ENCODE assay signal across 8 cellular contexts in the genomic region with DNA sequence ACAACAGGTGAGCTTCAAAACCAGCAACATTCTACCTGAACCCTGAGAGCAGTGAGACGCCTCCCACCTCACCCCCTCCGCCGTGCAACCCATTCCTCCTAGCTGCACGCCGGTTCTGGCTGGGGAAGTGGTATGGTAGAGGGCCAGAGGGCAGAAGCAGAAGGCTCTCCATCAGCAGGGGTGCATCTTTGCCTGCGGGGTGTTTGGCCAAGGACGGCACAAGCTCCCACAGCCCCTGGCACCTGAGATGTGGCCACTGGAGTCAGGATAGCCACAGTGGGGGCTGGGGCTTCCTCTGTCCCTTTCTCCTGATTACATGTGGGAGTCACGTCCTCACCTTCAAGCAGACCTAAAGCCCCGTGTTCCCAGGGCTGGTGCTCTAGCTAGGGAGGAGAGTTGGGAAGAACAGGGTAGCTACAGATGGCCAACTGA. TPM values are rescaled to one million over a fixed set of nuclear protein-coding genes. Genes with fewer than 3 reads are reported as not detected.
DNase-seq lines count a peak whose midpoint lies in the region; ATAC-seq and TF ChIP-seq lines count a peak whose summit lies in the region.
"Had no signal": no experiment of that assay in that cellular context is flagged by ENCODE, and none has a peak within 500 bp of the region (broad histone marks: within the 10 kb centered on the region; RNA-seq: fewer than 3 reads in every experiment).

No MANE protein-coding gene starts in this region.

- H3F3A ChIP-seq in GM23338 (replicated peaks; ENCODE audit: low read depth): peaks cover 15% of the 10 kb centered on the region

- H3K4me3 ChIP-seq in GM23338 (peak overlapping the region; percentile 100), SJCRH30 (peak overlapping the region; percentile 15), fibroblast of villous mesenchyme (ENCODE audit: low read depth, low read length) (peak overlapping the region; percentile 81), skeletal muscle tissue (ENCODE audit: low read length in 3 of 3) (peak overlapping the region; percentile 81 to 96 (median 94))

- H4K20me1 ChIP-seq in GM23338 (replicated peaks; ENCODE audit: insufficient read depth): no peaks in the 10 kb centered on the region

- H3K27ac ChIP-seq in GM23338 (ENCODE audit: low read depth) (no peak overlapping the region), SJCRH30 (no peak overlapping the region), skeletal muscle tissue (ENCODE audit: low read depth, low read length) (peak overlapping the region; percentile 77)

- H3K36me3 ChIP-seq in GM23338 (ENCODE audit: insufficient read depth) (no peaks in the 10 kb centered on the region), SJCRH30 (no peaks in the 10 kb centered on the region), skeletal muscle tissue (ENCODE audit: control insufficient read depth in 3 of 3, insufficient read depth in 3 of 3, low read length in 3 of 3) (no peaks in the 10 kb centered on the region)

- H3K4me3 Mint-ChIP-seq in GM23338: no peak overlapping the region
- H3K4me3 Mint-ChIP-seq: stimulated activated naive CD8-positive, alpha-beta T cell treated with anti-CD3 and anti-CD28 coated beads, Interleukin-15, Interleukin-2, amounts not matched to agents 100 ng/mL and 50 ng/mL, for 24 hours had no signal

- H2AFZ ChIP-seq in GM23338: no peak overlapping the region

- no peaks in the 10 kb centered on the region; the same call in 2 of the 3 replicates for H3K36me3 Mint-ChIP-seq in GM23338 (ENCODE audit: low read depth)

- no peaks in the 10 kb centered on the region; the same call in 2 of the 3 replicates for H3K9me3 Mint-ChIP-seq in GM23338
- H3K9me3 Mint-ChIP-seq: stimulated activated naive CD8-positive, alpha-beta T cell treated with anti-CD3 and anti-CD28 coated beads, Interleukin-15, Interleukin-2, amounts not matched to agents 100 ng/mL and 50 ng/mL, for 24 hours had no signal

- H3K27me3 ChIP-seq in GM23338 (ENCODE audit: insufficient read depth) (peaks cover 13% of the 10 kb centered on the region), SJCRH30 (no peaks in the 10 kb centered on the region), skeletal muscle tissue (ENCODE audit: control insufficient read depth in 3 of 3, insufficient read depth in 3 of 3, low read length in 3 of 3) (no peaks in the 10 kb centered on the region)

- DNase-seq in GM23338 (ENCODE audit: low spot score): no peak
- DNase-seq in SJCRH30: no peak
- no peak for DNase-seq in fibroblast of villous mesenchyme (ENCODE audit: low read depth)
- no peak for DNase-seq in AML-193 (lab: John Stamatoyannopoulos, UW)

- H3K79me2 ChIP-seq in GM23338 (replicated peaks; ENCODE audit: insufficient read depth): no peaks in the 10 kb centered on the region

- peak overlapping the region; percentile 83 to 89 (median 84) for H3K9ac ChIP-seq in skeletal muscle tissue (ENCODE audit: low read depth in 1 of 3, low read length in 3 of 3)

- ATAC-seq in GM23338: no peak
- no peak for ATAC-seq in GM21717 (IDR thresholded peaks at IDR 0.05; ENCODE audit: unreplicated experiment)
- ATAC-seq in HG02938 (IDR thresholded peaks at IDR 0.05; ENCODE audit: unreplicated experiment): no peak

- peaks cover 11% of the 10 kb centered on the region for H3K4me1 Mint-ChIP-seq in GM23338

- H3K9me3 ChIP-seq in SJCRH30 (replicated peaks): no peaks in the 10 kb centered on the region
- no peaks in the 10 kb centered on the region for H3K9me3 ChIP-seq in skeletal muscle tissue (ENCODE audit: control insufficient read depth in 3 of 3, low read length in 3 of 3)

- H3K27ac Mint-ChIP-seq in GM23338: no peak overlapping the region
- H3K27ac Mint-ChIP-seq: stimulated activated naive CD8-positive, alpha-beta T cell treated with anti-CD3 and anti-CD28 coated beads, Interleukin-15, Interleukin-2, amounts not matched to agents 100 ng/mL and 50 ng/mL, for 24 hours had no signal

- TF ChIP-seq CTCF in GM23338 (conservative IDR thresholded peaks at IDR 0.05; ENCODE audit: low read depth in 2 of 2) (no peak), fibroblast of villous mesenchyme (IDR thresholded peaks at IDR 0.05; ENCODE audit: insufficient read depth, low read depth, low read length) (no peak)

- H3K27me3 Mint-ChIP-seq in GM23338 (ENCODE audit: insufficient read depth, low read depth, poor library complexity): peaks cover 18% of the 10 kb centered on the region
- H3K27me3 Mint-ChIP-seq: stimulated activated naive CD8-positive, alpha-beta T cell treated with anti-CD3 and anti-CD28 coated beads, Interleukin-15, Interleukin-2, amounts not matched to agents 100 ng/mL and 50 ng/mL, for 24 hours had no signal

- H3K4me1 ChIP-seq in GM23338 (ENCODE audit: insufficient read depth): peaks cover 9% of the 10 kb centered on the region
- peaks cover 5% of the 10 kb centered on the region; the same call in 1 of the 2 replicates for H3K4me1 ChIP-seq in SJCRH30
- H3K4me1 ChIP-seq in skeletal muscle tissue (ENCODE audit: control insufficient read depth in 3 of 3, insufficient read depth in 3 of 3, low read length in 3 of 3): peaks cover 47 to 51% (median 49%) of the 10 kb centered on the region in 3 donors

- peak overlapping the region; percentile 35 for H3K4me2 ChIP-seq in GM23338

- no peaks in the 10 kb centered on the region for H3K9me2 ChIP-seq in GM23338 (ENCODE audit: insufficient read depth)

TF ChIP-seq in GM23338, 12 proteins besides CTCF, POLR2A, EP300 and RAD21 (continues in another document):
- TF ChIP-seq ZNF114 (CRISPR knock-in tag; IDR thresholded peaks at IDR 0.05): no peak

RNA-seq across cellular contexts. Expression of gene BORCS6, which starts 1.6 kb away (rescaled TPM):
- total RNA-seq in GM23338 (2014; rRNA removed; shearing (Covaris generic)): 3.9 and 7.1 TPM in 2 replicates
- polyA plus RNA-seq in GM23338 (2016; fragmentation: Nextera tagmentation; extraction: Ambion mirVana): 1.8 and 2.1 TPM in 2 replicates
- total RNA-seq in SJCRH30 (2014; rRNA removed; shearing (Covaris generic)): 1.9 and 2.2 TPM in 2 replicates
- total RNA-seq in fibroblast of villous mesenchyme (6.0 and 8.4 TPM in 2 replicates), skeletal muscle tissue (4.7 TPM)

RNA-seq across cellular contexts. Expression of gene TMEM107, which starts 12.2 kb away (rescaled TPM):
- total RNA-seq in GM23338 (2014; rRNA removed; shearing (Covaris generic)): 11.0 and 20.4 TPM in 2 replicates
- polyA plus RNA-seq in GM23338 (2016; fragmentation: Nextera tagmentation; extraction: Ambion mirVana): 10.8 and 16.3 TPM in 2 replicates
- 13.0 and 19.8 TPM in 2 replicates for total RNA-seq in SJCRH30 (2014; rRNA removed; shearing (Covaris generic))
- total RNA-seq in fibroblast of villous mesenchyme (15.5 and 23.7 TPM in 2 replicates), skeletal muscle tissue (25.1 TPM)

RNA-seq across cellular contexts. Expression of gene AURKB, which starts 22.0 kb away (rescaled TPM):
- total RNA-seq in GM23338 (2014; rRNA removed; shearing (Covaris generic)): 128 and 135 TPM in 2 replicates
- polyA plus RNA-seq in GM23338 (2016; fragmentation: Nextera tagmentation; extraction: Ambion mirVana): 202 and 212 TPM in 2 replicates
- total RNA-seq in SJCRH30 (2014; rRNA removed; shearing (Covaris generic)): 108 and 113 TPM in 2 replicates
- total RNA-seq in fibroblast of villous mesenchyme (12.9 and 19.0 TPM in 2 replicates), skeletal muscle tissue (5.7 TPM)

RNA-seq across cellular contexts. Expression of gene VAMP2, which starts 25.7 kb away (rescaled TPM):
- 6.9 and 9.8 TPM in 2 replicates for total RNA-seq in GM23338 (2014; rRNA removed; shearing (Covaris generic))
- 25.4 and 32.3 TPM in 2 replicates for polyA plus RNA-seq in GM23338 (2016; fragmentation: Nextera tagmentation; extraction: Ambion mirVana)
- 6.1 and 7.9 TPM in 2 replicates for total RNA-seq in SJCRH30 (2014; rRNA removed; shearing (Covaris generic))
- total RNA-seq in fibroblast of villous mesenchyme (5.6 and 6.1 TPM in 2 replicates), skeletal muscle tissue (8.4 TPM)

RNA-seq across cellular contexts. Expression of gene PER1, which starts 36.2 kb away (rescaled TPM):
- 36.1 and 40.5 TPM in 2 replicates for total RNA-seq in GM23338 (2014; rRNA removed; shearing (Covaris generic))
- polyA plus RNA-seq in GM23338 (2016; fragmentation: Nextera tagmentation; extraction: Ambion mirVana): 12.2 and 12.4 TPM in 2 replicates
- 9.3 and 13.5 TPM in 2 replicates for total RNA-seq in SJCRH30 (2014; rRNA removed; shearing (Covaris generic))
- total RNA-seq in fibroblast of villous mesenchyme: 5.5 and 12.5 TPM in 2 replicates
- total RNA-seq in skeletal muscle tissue: 37.1 TPM

Comparison
In these comparisons a context has a peak if more than half of its experiments do, and no peak if none do; other contexts are left out.
1. H3K4me3 ChIP-seq: peak in every context shown above with its lines; median percentile 100 in GM23338; 94 in skeletal muscle tissue; 81 in fibroblast of villous mesenchyme; 15 in SJCRH30.